In genomic region chr3:11212784-11213183, GRCh38 we compare ENCODE assay signal across 1 cellular context.
TF ChIP-seq lines count a peak whose summit lies in the region.

No MANE protein-coding gene starts in this region.

TF ChIP-seq in IMR-90, 13 proteins besides CTCF, POLR2A, EP300 and RAD21:
- TF ChIP-seq, protein P1, sequence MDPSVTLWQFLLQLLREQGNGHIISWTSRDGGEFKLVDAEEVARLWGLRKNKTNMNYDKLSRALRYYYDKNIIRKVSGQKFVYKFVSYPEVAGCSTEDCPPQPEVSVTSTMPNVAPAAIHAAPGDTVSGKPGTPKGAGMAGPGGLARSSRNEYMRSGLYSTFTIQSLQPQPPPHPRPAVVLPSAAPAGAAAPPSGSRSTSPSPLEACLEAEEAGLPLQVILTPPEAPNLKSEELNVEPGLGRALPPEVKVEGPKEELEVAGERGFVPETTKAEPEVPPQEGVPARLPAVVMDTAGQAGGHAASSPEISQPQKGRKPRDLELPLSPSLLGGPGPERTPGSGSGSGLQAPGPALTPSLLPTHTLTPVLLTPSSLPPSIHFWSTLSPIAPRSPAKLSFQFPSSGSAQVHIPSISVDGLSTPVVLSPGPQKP (IDR thresholded peaks at IDR 0.05; ENCODE audit: borderline replicate concordance, low read depth, low read length) = no peak
- TF ChIP-seq CHD1 (IDR thresholded peaks at IDR 0.05; ENCODE audit: low read depth, low read length) (no peak), BHLHE40 (IDR thresholded peaks at IDR 0.05; ENCODE audit: low read depth, low read length) (no peak), MXI1 (IDR thresholded peaks at IDR 0.05; ENCODE audit: borderline replicate concordance, low read depth, low read length) (no peak), RCOR1 (IDR thresholded peaks at IDR 0.05; ENCODE audit: insufficient replicate concordance, low read length) (no peak), MAFK (IDR thresholded peaks at IDR 0.05; ENCODE audit: low read depth, low read length) (no peak), FOS (IDR thresholded peaks at IDR 0.05; ENCODE audit: low read depth, low read length) (no peak), NFE2L2 (IDR thresholded peaks at IDR 0.05; ENCODE audit: low read depth, low read length) (no peak), USF2 (IDR thresholded peaks at IDR 0.05; ENCODE audit: low read depth, low read length) (no peak), SMC3 (IDR thresholded peaks at IDR 0.05; ENCODE audit: low read depth, low read length) (no peak)
